ENCODE assay signal across 15 cellular contexts in genomic region chr9:115399026-115399425, GRCh38.
"Had no signal": no experiment of that assay in that cellular context is flagged by ENCODE, and none has a peak within 500 bp of the region (broad histone marks: within the 10 kb centered on the region; RNA-seq: fewer than 3 reads in every experiment).

No MANE protein-coding gene starts in this region.

- H3K27me3 ChIP-seq: hepatocyte, right atrium auricular region, sigmoid colon, upper lobe of left lung, uterus had no signal

- H3K9me3 ChIP-seq: right atrium auricular region, sigmoid colon, upper lobe of left lung, uterus had no signal

- H3K4me2 ChIP-seq: hepatocyte had no signal

- H2AFZ ChIP-seq: hepatocyte had no signal

- H3K4me1 ChIP-seq: sigmoid colon, uterus had no signal

- H3K79me2 ChIP-seq: hepatocyte had no signal

- H3K4me3 ChIP-seq: coronary artery, hepatocyte, right atrium auricular region, sigmoid colon, upper lobe of left lung, uterus had no signal

- DNase-seq: effector CD4-positive, alpha-beta T cell; endodermal cell; foreskin melanocyte; mammary epithelial cell; natural killer cell; posterior cingulate gyrus; sigmoid colon; small intestine; stimulated activated CD4-positive, alpha-beta T cell treated with anti-CD3 and anti-CD28 coated beads, Interleukin-2, amount 100 ng/mL, for 48 hours; stimulated activated naive CD4-positive, alpha-beta T cell treated with Interleukin-2 at 50 U/mL for 16 hours; upper lobe of left lung; uterus had no signal

- H3K36me3 ChIP-seq: right atrium auricular region, sigmoid colon, upper lobe of left lung, uterus had no signal

- H3K27ac ChIP-seq: coronary artery, hepatocyte, right atrium auricular region, sigmoid colon, upper lobe of left lung, uterus had no signal

- FAIRE-seq: small intestine had no signal
